In genomic region chr3:4980229-4981159, GRCh38 we compare ENCODE assay signal across 1 cellular context.
TF ChIP-seq lines count a peak whose summit lies in the region.

No MANE protein-coding gene starts in this region.

TF ChIP-seq in K562, 482 proteins besides CTCF, POLR2A, EP300 and RAD21 (continued from another document and continues in another):
- no peak; a peak in 1 of 6 replicates for TF ChIP-seq ZBTB11 (CRISPR knock-in tag; IDR thresholded peaks at IDR 0.05)
- peak; percentile 71; the same call in 1 of the 2 replicates for TF ChIP-seq KAT7 (CRISPR knock-in tag; IDR thresholded peaks at IDR 0.05; ENCODE audit: borderline replicate concordance)
- peak; percentile 50; the same call in 1 of the 2 replicates for TF ChIP-seq MAX (CRISPR knock-in tag; IDR thresholded peaks at IDR 0.05)
- no peak for TF ChIP-seq U2AF2 (optimal IDR thresholded peaks at IDR 0.05; ENCODE audit: low read depth, low read length)
- TF ChIP-seq ZNF347 (CRISPR knock-in tag; IDR thresholded peaks at IDR 0.05; ENCODE audit: low read depth): no peak
- TF ChIP-seq CBFB (CRISPR knock-in tag; IDR thresholded peaks at IDR 0.05): peak; percentile 91
- peak; percentile 60; the same call in 1 of the 2 replicates for TF ChIP-seq ZBTB1 (CRISPR knock-in tag; IDR thresholded peaks at IDR 0.05; ENCODE audit: borderline replicate concordance, low read depth)
- TF ChIP-seq LEF1 (IDR thresholded peaks at IDR 0.05): no peak
- TF ChIP-seq WHSC1 (IDR thresholded peaks at IDR 0.05; ENCODE audit: low read length): no peak
- TF ChIP-seq SOX6 (IDR thresholded peaks at IDR 0.05): peak; percentile 78
- TF ChIP-seq IFI16 (CRISPR knock-in tag; IDR thresholded peaks at IDR 0.05): no peak
- TF ChIP-seq ZNF277 (CRISPR knock-in tag; IDR thresholded peaks at IDR 0.05; ENCODE audit: borderline replicate concordance): no peak
- no peak for TF ChIP-seq FOXJ3 (CRISPR knock-in tag; IDR thresholded peaks at IDR 0.05)
- 0 out of 2 replicates have a peak, but pooled peaks have one; percentile 31 for TF ChIP-seq ZNF253 (CRISPR knock-in tag; conservative IDR thresholded peaks at IDR 0.05)
- no peak for TF ChIP-seq ZEB2 (IDR thresholded peaks at IDR 0.05)
- TF ChIP-seq SAFB (IDR thresholded peaks at IDR 0.05; ENCODE audit: borderline replicate concordance, low read depth, low read length): peak; percentile 30; the same call in 1 of the 2 replicates
- no peak for TF ChIP-seq CSDE1 (IDR thresholded peaks at IDR 0.05)
- TF ChIP-seq EGR1 (conservative IDR thresholded peaks at IDR 0.05): no peak
- no peak for TF ChIP-seq U2AF1 (optimal IDR thresholded peaks at IDR 0.05; ENCODE audit: low read depth, low read length)
- no peak for TF ChIP-seq PPARD (CRISPR knock-in tag; IDR thresholded peaks at IDR 0.05)
- peak; percentile 30; the same call in 1 of the 2 replicates for TF ChIP-seq CREB1 (IDR thresholded peaks at IDR 0.05)
- TF ChIP-seq CREB1 (CRISPR knock-in tag; IDR thresholded peaks at IDR 0.05): no peak
- peak; percentile 57 for TF ChIP-seq FIP1L1 (IDR thresholded peaks at IDR 0.05; ENCODE audit: low read depth, low read length, poor library complexity, severe bottlenecking)
- peak; percentile 65; the same call in 1 of the 2 replicates for TF ChIP-seq HSF4 (CRISPR knock-in tag; IDR thresholded peaks at IDR 0.05; ENCODE audit: borderline replicate concordance)
- TF ChIP-seq THRA (IDR thresholded peaks at IDR 0.05): no peak
- peak; percentile 82 for TF ChIP-seq CXXC5 (CRISPR knock-in tag; IDR thresholded peaks at IDR 0.05)
- no peak for TF ChIP-seq SAFB2 (IDR thresholded peaks at IDR 0.05; ENCODE audit: borderline replicate concordance, low read depth, low read length, severe bottlenecking)
- no peak for TF ChIP-seq GTF2E2 (tag; IDR thresholded peaks at IDR 0.05)
- peak; percentile 71 for TF ChIP-seq ZNF263 (CRISPR knock-in tag; IDR thresholded peaks at IDR 0.05; ENCODE audit: borderline replicate concordance)
- no peak for TF ChIP-seq SFPQ (IDR thresholded peaks at IDR 0.05; ENCODE audit: low read depth, low read length)
- peak; percentile 53; the same call in 1 of the 2 replicates for TF ChIP-seq TEAD4 (IDR thresholded peaks at IDR 0.05; ENCODE audit: low read length)
- TF ChIP-seq TEAD4 (CRISPR knock-in tag; IDR thresholded peaks at IDR 0.05; ENCODE audit: borderline replicate concordance): no peak
- 0 out of 2 replicates have a peak, but pooled peaks have one; percentile 18 for TF ChIP-seq OTX1 (CRISPR knock-in tag; IDR thresholded peaks at IDR 0.05)
- TF ChIP-seq ZNF143 (CRISPR knock-in tag; IDR thresholded peaks at IDR 0.05): no peak
- no peak for TF ChIP-seq CGGBP1 (CRISPR knock-in tag; IDR thresholded peaks at IDR 0.05)
- TF ChIP-seq ZBTB7A (IDR thresholded peaks at IDR 0.05; ENCODE audit: borderline replicate concordance, control insufficient read depth, low read depth, low read length): peak; percentile 95
- peak; percentile 83 for TF ChIP-seq CTCFL (IDR thresholded peaks at IDR 0.05; ENCODE audit: borderline replicate concordance, insufficient read depth, low read depth, low read length, poor library complexity, severe bottlenecking)
- peak; percentile 80; the same call in 1 of the 2 replicates for TF ChIP-seq SMARCE1 (IDR thresholded peaks at IDR 0.05)
- TF ChIP-seq GATAD2A (IDR thresholded peaks at IDR 0.05): no peak
- TF ChIP-seq ILK (tag; IDR thresholded peaks at IDR 0.05; ENCODE audit: borderline replicate concordance, low read depth): no peak
- TF ChIP-seq FOSL1 (tag; conservative IDR thresholded peaks at IDR 0.05): no peak
- no peak for TF ChIP-seq ZNF324 (CRISPR knock-in tag; IDR thresholded peaks at IDR 0.05)
- TF ChIP-seq TRIM28 (IDR thresholded peaks at IDR 0.05): peak; percentile 65; the same call in 1 of the 2 replicates
- TF ChIP-seq DMBX1 (CRISPR knock-in tag; IDR thresholded peaks at IDR 0.05; ENCODE audit: borderline replicate concordance): peak; percentile 87
- peak; percentile 75; the same call in 1 of the 2 replicates for TF ChIP-seq E2F1 (CRISPR knock-in tag; IDR thresholded peaks at IDR 0.05)
- no peak for TF ChIP-seq ZNF174 (CRISPR knock-in tag; IDR thresholded peaks at IDR 0.05)
- TF ChIP-seq ZNF124 (CRISPR knock-in tag; IDR thresholded peaks at IDR 0.05): no peak
- no peak for TF ChIP-seq GABPB2 (CRISPR knock-in tag; conservative IDR thresholded peaks at IDR 0.05)
- no peak for TF ChIP-seq HNRNPK (IDR thresholded peaks at IDR 0.05; ENCODE audit: low read depth, low read length, poor library complexity, severe bottlenecking)
- TF ChIP-seq ZNF41 (CRISPR knock-in tag; conservative IDR thresholded peaks at IDR 0.05): peak; percentile 7; the same call in 1 of the 2 replicates
- peak; percentile 29; the same call in 1 of the 2 replicates for TF ChIP-seq ZNF436 (CRISPR knock-in tag; IDR thresholded peaks at IDR 0.05)
- TF ChIP-seq CHD2 (IDR thresholded peaks at IDR 0.05; ENCODE audit: low read depth, low read length): no peak
- TF ChIP-seq TAF15 (IDR thresholded peaks at IDR 0.05; ENCODE audit: low read depth, low read length): no peak
- no peak for TF ChIP-seq ELK3 (CRISPR knock-in tag; IDR thresholded peaks at IDR 0.05)
- TF ChIP-seq ZBTB9 (CRISPR knock-in tag; IDR thresholded peaks at IDR 0.05): peak; percentile 59; the same call in 1 of the 2 replicates
- TF ChIP-seq ATF3 (IDR thresholded peaks at IDR 0.05): no peak
- peak; percentile 71; the same call in 1 of the 2 replicates for TF ChIP-seq ATF3 (CRISPR knock-in tag; conservative IDR thresholded peaks at IDR 0.05)
- no peak; the same call in 1 of the 2 replicates for TF ChIP-seq TAF7 (tag; IDR thresholded peaks at IDR 0.05)
- TF ChIP-seq BCOR (IDR thresholded peaks at IDR 0.05): no peak; the same call in 1 of the 2 replicates
